In the genomic region with DNA sequence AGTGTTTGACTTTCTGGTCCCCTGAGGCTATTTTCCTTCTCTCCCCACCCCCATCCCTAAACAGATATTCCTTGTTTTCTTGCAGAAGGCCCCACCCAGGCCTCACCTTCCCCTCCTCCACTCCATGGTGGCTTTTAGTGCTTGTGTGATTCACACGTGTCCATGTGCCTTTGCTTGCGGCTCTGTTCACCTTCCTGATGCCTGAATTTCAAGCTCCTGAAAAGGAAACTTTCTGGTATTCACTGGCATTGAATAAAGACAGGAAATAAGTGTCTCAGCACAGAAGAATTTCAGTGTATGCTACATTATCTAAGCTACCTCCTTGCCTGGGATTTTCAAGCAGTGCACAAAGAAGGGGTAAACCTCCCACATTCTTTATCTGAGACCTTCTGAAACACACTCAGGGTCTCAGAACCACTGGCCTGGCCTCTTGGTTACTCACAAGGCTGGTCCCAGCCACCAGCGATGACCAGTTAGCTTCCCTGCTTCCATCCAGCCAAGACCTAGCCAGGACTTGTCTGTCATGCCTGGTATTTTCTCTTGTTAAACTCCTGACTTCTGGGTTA, we compare ENCODE assay signal across 9 cellular contexts. TPM values are rescaled to one million over a fixed set of nuclear protein-coding genes. Genes with fewer than 3 reads are reported as not detected.
DNase-seq lines count a peak whose midpoint lies in the region; ATAC-seq and TF ChIP-seq lines count a peak whose summit lies in the region.
"Had no signal": no experiment of that assay in that cellular context is flagged by ENCODE, and none has a peak within 500 bp of the region (broad histone marks: within the 10 kb centered on the region; RNA-seq: fewer than 3 reads in every experiment).

No MANE protein-coding gene starts in this region.

- H3K9ac ChIP-seq in NT2/D1 (ENCODE audit: insufficient read length, low read depth) (peak overlapping the region; percentile 51), neural progenitor cell (no peak overlapping the region)

- no peaks in the 10 kb centered on the region for H3K27me3 ChIP-seq in NT2/D1 (ENCODE audit: insufficient read depth, insufficient read length)
- no peaks in the 10 kb centered on the region for H3K27me3 ChIP-seq in neural progenitor cell

- no peaks in the 10 kb centered on the region for H3K79me2 ChIP-seq in neural progenitor cell (ENCODE audit: low read depth)

- H3K27ac Mint-ChIP-seq in neural progenitor cell: peak overlapping the region; percentile 98

- H2AFZ ChIP-seq in neural progenitor cell (replicated peaks): peak overlapping the region; percentile 73

- H3K9me3 Mint-ChIP-seq in neural progenitor cell: no peaks in the 10 kb centered on the region
- H3K9me3 Mint-ChIP-seq: central memory CD8-positive, alpha-beta T cell had no signal

- H3K4me2 ChIP-seq in neural progenitor cell: no peak overlapping the region

- no peaks in the 10 kb centered on the region for H3F3A ChIP-seq in neural progenitor cell (ENCODE audit: low read depth)

- peak overlapping the region; percentile 65 for H3K4me3 Mint-ChIP-seq in neural progenitor cell
- H3K4me3 Mint-ChIP-seq: central memory CD8-positive, alpha-beta T cell had no signal

- H3K36me3 ChIP-seq in NT2/D1 (ENCODE audit: insufficient read depth, insufficient read length, low read length): no peaks in the 10 kb centered on the region
- no peaks in the 10 kb centered on the region for H3K36me3 ChIP-seq in neural progenitor cell

- H3K4me3 ChIP-seq in NT2/D1 (ENCODE audit: insufficient read length, low read depth): no peak overlapping the region
- H3K4me3 ChIP-seq in neural progenitor cell: no peak overlapping the region

- H3K4me1 ChIP-seq in NT2/D1 (ENCODE audit: insufficient read depth, insufficient read length) (peaks cover 8% of the 10 kb centered on the region), neural progenitor cell (peaks cover 6% of the 10 kb centered on the region)

- in situ Hi-C loops in Caki2 (cut with HindIII; ENCODE audit: low pct_unique_long_range_greater_than_20kb, low sequenced_read_pairs): no loop called here
- in situ Hi-C loops in GM13976 (cut with MboI; ENCODE audit: low sequenced_read_pairs, unreplicated experiment): no loop called here

- DNase-seq in Caki2 (ENCODE audit: low read depth): peak; percentile 92
- peak; percentile 54 for DNase-seq in NT2/D1 (ENCODE audit: low read depth, low spot score)
- peak; percentile 93 for DNase-seq in epithelial cell of prostate (ENCODE audit: low read depth, low spot score)
- DNase-seq in neural progenitor cell (ENCODE audit: low spot score): no peak
- no peak for DNase-seq in GM13976 (ENCODE audit: low spot score)
- no peak for DNase-seq in inferior parietal cortex (ENCODE audit: extremely low spot score)

- ATAC-seq in HG03442 (IDR thresholded peaks at IDR 0.05; ENCODE audit: unreplicated experiment) (no peak), HG03460 (IDR thresholded peaks at IDR 0.05; ENCODE audit: unreplicated experiment) (no peak)

- peaks cover 14% of the 10 kb centered on the region for H3K4me1 Mint-ChIP-seq in neural progenitor cell
- H3K4me1 Mint-ChIP-seq: central memory CD8-positive, alpha-beta T cell had no signal

- H4K20me1 ChIP-seq in neural progenitor cell (ENCODE audit: low read depth): no peaks in the 10 kb centered on the region

- H3K9me3 ChIP-seq in NT2/D1 (ENCODE audit: insufficient read depth, low read length) (no peaks in the 10 kb centered on the region), neural progenitor cell (ENCODE audit: low read depth) (no peaks in the 10 kb centered on the region)

- no peak for TF ChIP-seq CTCF in neural progenitor cell (IDR thresholded peaks at IDR 0.05)
- TF ChIP-seq CTCF in GM13976 (IDR thresholded peaks at IDR 0.05; ENCODE audit: borderline replicate concordance, control extremely low read depth, extremely low read depth, insufficient read depth, missing control alignments): no peak

- H3K27me3 Mint-ChIP-seq in neural progenitor cell (ENCODE audit: insufficient read depth, low read depth): no peaks in the 10 kb centered on the region
- H3K27me3 Mint-ChIP-seq: central memory CD8-positive, alpha-beta T cell had no signal

- peak overlapping the region; percentile 99 for H3K27ac ChIP-seq in epithelial cell of prostate
- H3K27ac ChIP-seq in neural progenitor cell: no peak overlapping the region

- H3K36me3 Mint-ChIP-seq in neural progenitor cell: no peaks in the 10 kb centered on the region

RNA-seq across cellular contexts. Expression of a gene that starts 17.2 kb away (rescaled TPM):
- 40.6 and 84.8 TPM in 2 replicates for total RNA-seq in Caki2 (2014; rRNA removed; shearing (Covaris generic); ENCODE audit: low replicate concordance)
- total RNA-seq in neural progenitor cell (ENCODE audit: low replicate concordance): 84.1 and 114 TPM in 2 replicates

Comparison
In these comparisons a context has a peak if more than half of its experiments do, and no peak if none do; other contexts are left out.
1. DNase-seq: peak in Caki2 (single experiment), NT2/D1 (single experiment) and epithelial cell of prostate (single experiment); none in neural progenitor cell (single experiment), GM13976 (single experiment) and inferior parietal cortex (single experiment).